In the genomic region with DNA sequence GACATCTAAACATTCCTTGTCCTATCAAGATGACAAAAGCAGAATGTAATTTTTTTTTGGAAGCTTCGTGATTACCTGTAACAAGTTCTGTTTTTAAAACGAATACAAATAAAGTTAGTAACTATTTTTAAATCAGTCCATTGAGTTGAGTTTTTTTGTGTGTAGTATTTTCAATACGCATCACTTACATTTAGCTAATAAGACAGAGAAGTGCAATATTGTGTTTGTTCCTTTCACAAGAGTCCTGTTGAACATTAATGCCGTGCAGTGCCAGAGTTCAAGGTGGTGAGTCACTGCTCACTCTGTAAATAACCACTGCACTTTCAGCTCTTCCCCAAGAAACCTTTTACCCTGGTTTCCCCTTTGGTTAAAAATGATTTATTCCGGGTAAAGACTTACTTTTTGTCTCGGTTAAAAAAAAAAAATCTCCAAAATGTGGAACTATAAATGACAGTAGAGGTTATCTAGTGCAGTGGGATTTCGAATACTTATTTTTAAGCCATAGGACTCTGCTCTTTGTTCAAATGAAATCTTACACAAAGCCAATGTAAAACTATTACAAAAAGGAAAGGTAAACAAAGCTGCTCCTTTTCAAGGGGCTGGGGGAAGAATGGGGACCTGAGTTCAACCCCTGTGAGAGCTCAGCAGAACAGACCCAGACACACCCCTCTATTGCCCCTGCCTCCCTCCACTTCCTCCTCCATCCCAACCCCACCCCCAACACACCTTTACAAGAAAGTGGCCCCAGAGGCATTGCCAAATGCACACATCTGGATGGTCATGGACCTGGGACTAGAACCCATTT, we compare ENCODE assay signal across 9 cellular contexts. TPM values are rescaled to one million over a fixed set of nuclear protein-coding genes. Genes with fewer than 3 reads are reported as not detected.
A peak's percentile ranks its signal among the peaks of the same experiment; 100 is the strongest.
DNase-seq lines count a peak whose midpoint lies in the region; ATAC-seq lines count a peak whose summit lies in the region.
"Had no signal": no experiment of that assay in that cellular context is flagged by ENCODE, and none has a peak within 500 bp of the region (broad histone marks: within the 10 kb centered on the region; RNA-seq: fewer than 3 reads in every experiment).

No MANE protein-coding gene starts in this region.

- peak overlapping the region; percentile 82 for H3K27ac Mint-ChIP-seq in activated T-helper 2 cell treated with anti-CD3 and anti-CD28 coated beads, Interferon-gamma antibody, Interleukin-2, Interleukin-4, amounts not matched to agents 10 μg/mL and 5 μg/mL and 100 μg/mL, durations not matched to agents 14 hours and 24 hours and 36 hours

- intact Hi-C loops in activated T-helper 2 cell treated with anti-CD3 and anti-CD28 coated beads, Interferon-gamma antibody, Interleukin-2, Interleukin-4, amounts not matched to agents 10 μg/mL and 5 μg/mL and 100 μg/mL, durations not matched to agents 14 hours and 24 hours and 36 hours (cut with micrococcal nuclease) = loop anchor here (1.0 to 2.0 kb wide), 3 partner anchors 46 to 102 kb away; a partner anchor contains a TSS
- intact Hi-C loops in left colon (cut with DNase I, micrococcal nuclease) = no loop called here

- no peaks in the 10 kb centered on the region for H3K9me3 Mint-ChIP-seq in activated T-helper 2 cell treated with anti-CD3 and anti-CD28 coated beads, Interferon-gamma antibody, Interleukin-2, Interleukin-4, amounts not matched to agents 10 μg/mL and 5 μg/mL and 100 μg/mL, durations not matched to agents 14 hours and 24 hours and 36 hours

- H3K4me1 ChIP-seq in HUES64 (ENCODE audit: insufficient read depth, low read length) = peaks cover 27% of the 10 kb centered on the region
- H3K4me1 ChIP-seq: right atrium auricular region had no signal

- H3K27me3 Mint-ChIP-seq in activated T-helper 2 cell treated with anti-CD3 and anti-CD28 coated beads, Interferon-gamma antibody, Interleukin-2, Interleukin-4, amounts not matched to agents 10 μg/mL and 5 μg/mL and 100 μg/mL, durations not matched to agents 14 hours and 24 hours and 36 hours (ENCODE audit: low read depth) = no peaks in the 10 kb centered on the region

- no peak overlapping the region for H3K4me3 ChIP-seq in HUES64 (ENCODE audit: low read length)
- H3K4me3 ChIP-seq: right atrium auricular region had no signal

- no peak overlapping the region for H3K9ac ChIP-seq in HUES64 (ENCODE audit: low read depth, low read length)

- H3K27me3 ChIP-seq in HUES64 (ENCODE audit: insufficient read depth, low read length) = no peaks in the 10 kb centered on the region
- H3K27me3 ChIP-seq: right atrium auricular region had no signal

- H3K9me3 ChIP-seq in HUES64 (ENCODE audit: insufficient read depth, low read depth, low read length) = no peaks in the 10 kb centered on the region
- H3K9me3 ChIP-seq: right atrium auricular region had no signal

- peak; percentile 92 for ATAC-seq in left colon

- 0 out of 2 replicates have a peak, but pooled peaks cover 3% of the 10 kb centered on the region for H3K36me3 ChIP-seq in HUES64 (ENCODE audit: insufficient read depth, low read length)
- H3K36me3 ChIP-seq: right atrium auricular region had no signal

- H3K4me1 Mint-ChIP-seq in activated T-helper 2 cell treated with anti-CD3 and anti-CD28 coated beads, Interferon-gamma antibody, Interleukin-2, Interleukin-4, amounts not matched to agents 10 μg/mL and 5 μg/mL and 100 μg/mL, durations not matched to agents 14 hours and 24 hours and 36 hours (ENCODE audit: low read depth) = peaks cover 61% of the 10 kb centered on the region

- peaks cover 33% of the 10 kb centered on the region for H3K36me3 Mint-ChIP-seq in activated T-helper 2 cell treated with anti-CD3 and anti-CD28 coated beads, Interferon-gamma antibody, Interleukin-2, Interleukin-4, amounts not matched to agents 10 μg/mL and 5 μg/mL and 100 μg/mL, durations not matched to agents 14 hours and 24 hours and 36 hours (ENCODE audit: low read depth)

- DNase-seq in AG20443 (ENCODE audit: low spot score) = peak; percentile 67
- no peak for DNase-seq in activated T-helper 2 cell treated with anti-CD3 and anti-CD28 coated beads, Interferon-gamma antibody, Interleukin-2, Interleukin-4, amounts not matched to agents 10 μg/mL and 5 μg/mL and 100 μg/mL, durations not matched to agents 14 hours and 24 hours and 36 hours (ENCODE audit: low spot score)
- peak; percentile 61 to 81 for DNase-seq in left colon
- DNase-seq in DMS153 treated with DMSO at 0.1 percent for 48 hours (lab: John Stamatoyannopoulos, UW; ENCODE audit: unreplicated experiment) = no peak
- no peak for DNase-seq in SW480 (ENCODE audit: low spot score)
- DNase-seq in superior temporal gyrus (ENCODE audit: extremely low spot score) = no peak
- no peak for DNase-seq in NCI-H2107 (lab: John Stamatoyannopoulos, UW)

- peak overlapping the region; percentile 37 for H3K4me3 Mint-ChIP-seq in activated T-helper 2 cell treated with anti-CD3 and anti-CD28 coated beads, Interferon-gamma antibody, Interleukin-2, Interleukin-4, amounts not matched to agents 10 μg/mL and 5 μg/mL and 100 μg/mL, durations not matched to agents 14 hours and 24 hours and 36 hours (ENCODE audit: low read depth)

- H3K27ac ChIP-seq in HUES64 (ENCODE audit: low read depth, low read length) = peak overlapping the region; percentile 25; the same call in 1 of the 2 replicates
- H3K27ac ChIP-seq: right atrium auricular region had no signal

- 74% methylated on average over 6 of the region's 7 CpGs for WGBS in HUES64

RNA-seq across cellular contexts. Expression of a gene that starts 14.8 kb away (rescaled TPM):
- polyA plus RNA-seq in HUES64 (2013, experiment 1 of 2) = 0.05 TPM
- polyA plus RNA-seq in HUES64 (2013, experiment 2 of 2) = 0.13 TPM
- total RNA-seq in activated T-helper 2 cell treated with anti-CD3 and anti-CD28 coated beads, Interferon-gamma antibody, Interleukin-2, Interleukin-4, amounts not matched to agents 10 μg/mL and 5 μg/mL and 100 μg/mL, durations not matched to agents 14 hours and 24 hours and 36 hours = not detected in 2 replicates
- 1 to 10 TPM; 1.2 to 2.2 TPM for total RNA-seq in left colon

RNA-seq across cellular contexts. Expression of a gene that starts 38.5 kb away (rescaled TPM):
- 6.5 TPM for polyA plus RNA-seq in HUES64 (2013, experiment 1 of 2)
- polyA plus RNA-seq in HUES64 (2013, experiment 2 of 2) = 6.8 TPM
- total RNA-seq in activated T-helper 2 cell treated with anti-CD3 and anti-CD28 coated beads, Interferon-gamma antibody, Interleukin-2, Interleukin-4, amounts not matched to agents 10 μg/mL and 5 μg/mL and 100 μg/mL, durations not matched to agents 14 hours and 24 hours and 36 hours = 31.9 and 33.8 TPM in 2 replicates
- 10 to 100 TPM; 12.8 to 15.4 TPM for total RNA-seq in left colon

Comparison
In these comparisons a context has a peak if more than half of its experiments do, and no peak if none do; other contexts are left out.
1. DNase-seq: peak in AG20443 (single experiment) and left colon (2 of 2); none in activated T-helper 2 cell treated with anti-CD3 and anti-CD28 coated beads, Interferon-gamma antibody, Interleukin-2, Interleukin-4, amounts not matched to agents 10 μg/mL and 5 μg/mL and 100 μg/mL, durations not matched to agents 14 hours and 24 hours and 36 hours (single experiment), DMS153 treated with DMSO at 0.1 percent for 48 hours (single experiment), SW480 (single experiment), superior temporal gyrus (single experiment) and NCI-H2107 (single experiment).